Comparison of ENCODE assay signal across 1 cellular context in the genomic region with DNA sequence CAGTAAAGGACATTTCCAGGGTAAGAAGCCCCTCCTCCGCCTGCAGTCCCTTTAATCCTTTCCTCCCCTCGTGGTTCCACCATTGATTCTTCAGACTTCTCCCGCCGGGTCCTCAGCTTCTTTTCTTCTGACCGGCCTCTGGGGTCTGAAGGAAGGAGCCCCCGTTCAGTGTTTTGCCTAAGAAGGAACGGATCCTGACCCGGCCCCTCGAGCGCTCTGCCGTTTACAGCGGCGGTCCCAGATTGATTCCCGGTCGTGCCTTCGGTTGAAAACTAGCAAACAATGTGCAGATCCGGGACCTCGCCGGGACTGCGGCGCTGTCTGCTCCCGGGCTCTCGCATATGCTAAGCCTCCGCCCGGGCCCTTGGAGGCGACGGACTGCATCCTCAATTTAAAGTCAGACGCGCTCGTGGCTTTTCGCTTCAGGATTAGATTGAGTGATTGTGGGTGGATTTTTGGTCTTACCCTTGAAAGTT.
TF ChIP-seq lines count a peak whose summit lies in the region.

No MANE protein-coding gene starts in this region.

TF ChIP-seq in SK-N-SH, 30 proteins besides CTCF, POLR2A, EP300 and RAD21:
- TF ChIP-seq NRF1 (IDR thresholded peaks at IDR 0.05; ENCODE audit: low read depth, low read length) = no peak
- TF ChIP-seq TAF1 (IDR thresholded peaks at IDR 0.05; ENCODE audit: borderline replicate concordance, low read depth, low read length) = peak; percentile 64; the same call in 1 of the 2 replicates
- TF ChIP-seq MXI1 (IDR thresholded peaks at IDR 0.05; ENCODE audit: low read depth, low read length) = peak; percentile 31
- no peak for TF ChIP-seq RFX5 (IDR thresholded peaks at IDR 0.05; ENCODE audit: low read length)
- TF ChIP-seq, protein P1, sequence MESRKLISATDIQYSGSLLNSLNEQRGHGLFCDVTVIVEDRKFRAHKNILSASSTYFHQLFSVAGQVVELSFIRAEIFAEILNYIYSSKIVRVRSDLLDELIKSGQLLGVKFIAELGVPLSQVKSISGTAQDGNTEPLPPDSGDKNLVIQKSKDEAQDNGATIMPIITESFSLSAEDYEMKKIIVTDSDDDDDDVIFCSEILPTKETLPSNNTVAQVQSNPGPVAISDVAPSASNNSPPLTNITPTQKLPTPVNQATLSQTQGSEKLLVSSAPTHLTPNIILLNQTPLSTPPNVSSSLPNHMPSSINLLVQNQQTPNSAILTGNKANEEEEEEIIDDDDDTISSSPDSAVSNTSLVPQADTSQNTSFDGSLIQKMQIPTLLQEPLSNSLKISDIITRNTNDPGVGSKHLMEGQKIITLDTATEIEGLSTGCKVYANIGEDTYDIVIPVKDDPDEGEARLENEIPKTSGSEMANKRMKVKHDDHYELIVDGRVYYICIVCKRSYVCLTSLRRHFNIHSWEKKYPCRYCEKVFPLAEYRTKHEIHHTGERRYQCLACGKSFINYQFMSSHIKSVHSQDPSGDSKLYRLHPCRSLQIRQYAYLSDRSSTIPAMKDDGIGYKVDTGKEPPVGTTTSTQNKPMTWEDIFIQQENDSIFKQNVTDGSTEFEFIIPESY (IDR thresholded peaks at IDR 0.05; ENCODE audit: borderline replicate concordance, low read depth) = no peak
- TF ChIP-seq GATA2 (CRISPR knock-in tag; IDR thresholded peaks at IDR 0.05) = peak; percentile 26; the same call in 1 of the 2 replicates
- peak; percentile 90 for TF ChIP-seq SIN3A (IDR thresholded peaks at IDR 0.05; ENCODE audit: borderline replicate concordance, low read depth, low read length)
- peak; percentile 12; the same call in 1 of the 2 replicates for TF ChIP-seq RCOR1 (IDR thresholded peaks at IDR 0.05; ENCODE audit: low read length)
- no peak for TF ChIP-seq ELF1 (IDR thresholded peaks at IDR 0.05)
- TF ChIP-seq GABPA (IDR thresholded peaks at IDR 0.05; ENCODE audit: low read depth) = peak; percentile 61
- TF ChIP-seq, protein P2, sequence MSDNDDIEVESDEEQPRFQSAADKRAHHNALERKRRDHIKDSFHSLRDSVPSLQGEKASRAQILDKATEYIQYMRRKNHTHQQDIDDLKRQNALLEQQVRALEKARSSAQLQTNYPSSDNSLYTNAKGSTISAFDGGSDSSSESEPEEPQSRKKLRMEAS (IDR thresholded peaks at IDR 0.05; ENCODE audit: low read depth) = peak; percentile 84
